In the genomic region with DNA sequence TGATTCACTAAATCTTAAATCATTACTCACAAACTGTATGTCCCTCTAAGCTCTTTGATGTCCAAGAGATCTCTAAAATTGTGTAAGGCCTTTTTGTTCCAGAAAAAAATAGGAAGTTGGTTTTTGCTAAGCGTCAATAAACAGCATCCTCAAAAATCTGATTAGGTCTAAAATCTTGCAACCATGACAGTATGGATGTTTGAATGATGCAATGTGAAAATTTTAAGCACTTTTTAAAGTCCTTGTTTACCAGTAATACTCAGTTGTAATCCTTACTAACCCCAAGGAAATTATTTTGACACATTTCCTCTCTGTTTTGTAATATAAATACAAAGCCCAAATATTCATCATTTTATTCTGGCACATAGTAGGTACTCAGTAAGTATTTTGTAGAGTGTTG, we compare ENCODE assay signal across 2 cellular contexts.
TF ChIP-seq lines count a peak whose summit lies in the region.

No MANE protein-coding gene starts in this region.

TF ChIP-seq in A549, 52 proteins besides CTCF, POLR2A, EP300 and RAD21 (continued from another document):
- TF ChIP-seq BCL3 (IDR thresholded peaks at IDR 0.05) (no peak), CHD4 (IDR thresholded peaks at IDR 0.05; ENCODE audit: borderline replicate concordance) (no peak)
TF ChIP-seq in A549: peak in this region for 0.

TF ChIP-seq in K562, 482 proteins besides CTCF, POLR2A, EP300 and RAD21 (continued from another document):
- TF ChIP-seq ZNF561 (CRISPR knock-in tag; conservative IDR thresholded peaks at IDR 0.05) (no peak), ZBTB5 (IDR thresholded peaks at IDR 0.05) (no peak), CEBPG (CRISPR knock-in tag; IDR thresholded peaks at IDR 0.05) (no peak), CEBPG (tag; conservative IDR thresholded peaks at IDR 0.05 in 1 of 2, IDR thresholded peaks at IDR 0.05 in 1 of 2) (peak; percentile 58 to 65; a peak in 3 of 4 replicates), NCOA4 (IDR thresholded peaks at IDR 0.05; ENCODE audit: partially characterized antibody) (no peak), ATF6 (CRISPR knock-in tag; IDR thresholded peaks at IDR 0.05) (no peak), THRA (IDR thresholded peaks at IDR 0.05) (no peak), PKNOX1 (IDR thresholded peaks at IDR 0.05) (no peak), CEBPB (tag; IDR thresholded peaks at IDR 0.05) (peak; percentile 49)
- TF ChIP-seq, protein P1, sequence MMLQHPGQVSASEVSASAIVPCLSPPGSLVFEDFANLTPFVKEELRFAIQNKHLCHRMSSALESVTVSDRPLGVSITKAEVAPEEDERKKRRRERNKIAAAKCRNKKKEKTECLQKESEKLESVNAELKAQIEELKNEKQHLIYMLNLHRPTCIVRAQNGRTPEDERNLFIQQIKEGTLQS (IDR thresholded peaks at IDR 0.05), result 0 out of 2 replicates have a peak, but pooled peaks have one; percentile 17
- TF ChIP-seq, protein P1 (CRISPR knock-in tag; conservative IDR thresholded peaks at IDR 0.05), result no peak
